16 cellular contexts compared by ENCODE assay signal in genomic region chr4:150855981-150856510, GRCh38.
"Had no signal": no experiment of that assay in that cellular context is flagged by ENCODE, and none has a peak within 500 bp of the region (broad histone marks: within the 10 kb centered on the region; RNA-seq: fewer than 3 reads in every experiment).

No MANE protein-coding gene starts in this region.

- H3K4me3 ChIP-seq: adrenal gland, colonic mucosa, esophagus muscularis mucosa, mucosa of descending colon, ovary had no signal

- H3K4me1 Mint-ChIP-seq: activated naive CD4-positive, alpha-beta T cell treated with anti-CD3 and anti-CD28 coated beads, Interleukin-2, amount 50 U/mL, for 24 hours had no signal

- H3K27ac Mint-ChIP-seq: activated naive CD4-positive, alpha-beta T cell treated with anti-CD3 and anti-CD28 coated beads, Interleukin-2, amount 50 U/mL, for 24 hours; memory B cell; naive thymus-derived CD4-positive, alpha-beta T cell; stimulated activated naive CD8-positive, alpha-beta T cell treated with anti-CD3 and anti-CD28 coated beads, Interleukin-15, Interleukin-2, amounts not matched to agents 100 ng/mL and 50 ng/mL, for 24 hours; type B pancreatic cell had no signal

- H3K27me3 Mint-ChIP-seq: activated naive CD4-positive, alpha-beta T cell treated with anti-CD3 and anti-CD28 coated beads, Interleukin-2, amount 50 U/mL, for 24 hours; memory B cell; naive thymus-derived CD4-positive, alpha-beta T cell; stimulated activated naive CD8-positive, alpha-beta T cell treated with anti-CD3 and anti-CD28 coated beads, Interleukin-15, Interleukin-2, amounts not matched to agents 100 ng/mL and 50 ng/mL, for 24 hours; type B pancreatic cell had no signal

- H3K4me1 ChIP-seq: adrenal gland, colonic mucosa, esophagus muscularis mucosa had no signal

- H3K36me3 ChIP-seq: adrenal gland, colonic mucosa, ovary had no signal

- ATAC-seq: left ventricle myocardium superior; mucosa of descending colon; naive thymus-derived CD4-positive, alpha-beta T cell; sciatic nerve had no signal

- DNase-seq: activated CD4-positive, alpha-beta T cell treated with anti-CD3 and anti-CD28 coated beads, Interleukin-2, amount 50 U/mL, for 48 hours; activated effector memory CD4-positive, alpha-beta T cell treated with Interleukin-2 at 50 U/mL for 16 hours; activated T-cell treated with anti-CD3 and anti-CD28 coated beads, Interleukin-2, amount 50 U/mL, for 1 hour; adrenal gland; colonic mucosa; left ventricle myocardium superior; mucosa of descending colon; naive thymus-derived CD4-positive, alpha-beta T cell; ovary; WERI-Rb-1 had no signal

- H3K4me3 Mint-ChIP-seq: activated naive CD4-positive, alpha-beta T cell treated with anti-CD3 and anti-CD28 coated beads, Interleukin-2, amount 50 U/mL, for 24 hours; memory B cell; naive thymus-derived CD4-positive, alpha-beta T cell; stimulated activated naive CD8-positive, alpha-beta T cell treated with anti-CD3 and anti-CD28 coated beads, Interleukin-15, Interleukin-2, amounts not matched to agents 100 ng/mL and 50 ng/mL, for 24 hours; type B pancreatic cell had no signal

- H3K9me3 Mint-ChIP-seq: activated naive CD4-positive, alpha-beta T cell treated with anti-CD3 and anti-CD28 coated beads, Interleukin-2, amount 50 U/mL, for 24 hours; memory B cell; naive thymus-derived CD4-positive, alpha-beta T cell; stimulated activated naive CD8-positive, alpha-beta T cell treated with anti-CD3 and anti-CD28 coated beads, Interleukin-15, Interleukin-2, amounts not matched to agents 100 ng/mL and 50 ng/mL, for 24 hours; type B pancreatic cell had no signal

- H3K27ac ChIP-seq: adrenal gland, colonic mucosa, esophagus muscularis mucosa, ovary, WERI-Rb-1 had no signal

- H3K27me3 ChIP-seq: adrenal gland, colonic mucosa, esophagus muscularis mucosa, ovary had no signal

- H3K9me3 ChIP-seq: colonic mucosa, esophagus muscularis mucosa, mucosa of descending colon, ovary had no signal
